ENCODE assay signal across 8 cellular contexts in the genomic region with DNA sequence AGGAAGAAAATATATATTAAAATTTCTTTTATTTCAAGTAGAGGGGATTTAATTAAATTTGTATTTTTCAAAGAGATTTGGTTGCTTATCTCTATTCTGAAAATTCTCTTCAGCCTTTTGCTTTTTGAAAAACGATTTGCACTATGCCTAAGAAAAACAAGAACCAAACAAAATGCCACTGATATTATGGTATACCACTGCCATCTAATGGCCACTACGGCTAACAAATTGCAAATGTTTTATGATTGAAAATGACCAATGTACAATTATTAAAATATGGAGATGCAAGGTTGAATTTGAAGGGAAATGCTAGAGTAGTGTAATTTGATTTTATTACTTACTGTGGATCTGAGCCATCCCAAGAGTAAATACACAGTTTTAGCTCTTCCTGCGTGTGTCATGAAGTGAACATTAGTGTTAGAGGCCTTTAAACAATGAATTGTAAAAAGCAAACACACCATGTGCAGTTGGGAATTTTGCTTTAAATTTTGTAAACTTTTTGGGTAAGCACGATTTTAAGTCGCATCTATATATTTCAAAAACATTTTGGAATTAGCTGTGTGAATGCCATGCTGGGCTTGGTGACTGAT.
DNase-seq lines count a peak whose midpoint lies in the region; ATAC-seq, FAIRE-seq and TF ChIP-seq lines count a peak whose summit lies in the region.

No MANE protein-coding gene starts in this region.

- no peak for TF ChIP-seq POLR2A in GM12892 (IDR thresholded peaks at IDR 0.05; ENCODE audit: low read depth, low read length)
- TF ChIP-seq POLR2A in HepG2 (IDR thresholded peaks at IDR 0.05; ENCODE audit: insufficient read depth in 1 of 2, low read depth in 2 of 2, low read length in 2 of 2), result no peak

- no peaks in the 10 kb centered on the region for H3K27me3 ChIP-seq in HepG2 (ENCODE audit: control insufficient read depth in 1 of 2, insufficient read depth in 2 of 2, low read length in 2 of 2)

- no peak overlapping the region for H3K9ac ChIP-seq in HepG2 (ENCODE audit: insufficient read depth, low read depth, low read length)

- no peak overlapping the region for H2AFZ ChIP-seq in HepG2 (ENCODE audit: low read length)

- H3K36me3 ChIP-seq in HepG2 (replicated peaks in 1 of 2; ENCODE audit: control insufficient read depth in 1 of 2, insufficient read depth in 2 of 2, low read length in 2 of 2), result no peaks in the 10 kb centered on the region

- POLR2A ChIA-PET in HepG2 (lab: Yijun Ruan, JAX), result no interaction called here

- no peaks in the 10 kb centered on the region for H3K9me3 ChIP-seq in HepG2 (ENCODE audit: low read length)

- H3K4me2 ChIP-seq in HepG2 (ENCODE audit: low read depth, low read length), result no peak overlapping the region

- in situ Hi-C loops in T47D (cut with HindIII; ENCODE audit: low pct_unique_long_range_greater_than_20kb, low sequenced_read_pairs), result no loop called here
- in situ Hi-C loops in HepG2 (cut with HindIII; ENCODE audit: extremely low pct_ligation_motif_present, low pct_unique_long_range_greater_than_20kb), result loop anchor here (25.0 kb wide), 2 partner anchors 1180 to 1330 kb away; no protein-coding TSS in a partner anchor

- BruUV-seq in HepG2 (replicated peaks; lab: Mats Ljungman, UMichigan), result no TSS peak

- TF ChIP-seq RAD21 in HepG2 (CRISPR knock-in tag; IDR thresholded peaks at IDR 0.05), result peak; percentile 61; the same call in 1 of the 2 replicates

- no peak for TF ChIP-seq EP300 in HepG2 (IDR thresholded peaks at IDR 0.05; ENCODE audit: low read depth in 2 of 2, low read length in 2 of 2)
- TF ChIP-seq EP300 in HepG2 (CRISPR knock-in tag; IDR thresholded peaks at IDR 0.05; ENCODE audit: borderline replicate concordance), result no peak

- FAIRE-seq in GM12892 (lab: Jason Lieb, UNC) (peak; percentile 77), HepG2 (lab: Jason Lieb, UNC) (no peak)

- no peak overlapping the region for H3K27ac ChIP-seq in HepG2 (ENCODE audit: extremely low read length, insufficient read depth, low read length)

- H3K4me1 ChIP-seq in HepG2 (ENCODE audit: insufficient read depth, low read length), result peaks cover 7% of the 10 kb centered on the region; the same call in 1 of the 2 replicates

- TF ChIP-seq CTCF in AG09319 (IDR thresholded peaks at IDR 0.05; ENCODE audit: low read depth, low read length) (peak; percentile 57), HepG2 (CRISPR knock-in tag; IDR thresholded peaks at IDR 0.05) (peak; percentile 73)

- no peaks in the 10 kb centered on the region for H3K79me2 ChIP-seq in HepG2 (ENCODE audit: insufficient read depth, low read length)

- intact Hi-C loops in HepG2 (cut with micrococcal nuclease; ENCODE audit: unreplicated experiment), result loop anchor here (1.0 to 5.0 kb wide), 3 partner anchors 1189 to 1333 kb away; no protein-coding TSS in a partner anchor

- WGBS in HepG2 (ENCODE audit: low lambda C conversion rate), result under 1% methylated on average over 5 of the region's 5 CpGs

- ATAC-seq in HepG2 (no peak), HG03439 (IDR thresholded peaks at IDR 0.05; ENCODE audit: unreplicated experiment) (no peak), GM21717 (IDR thresholded peaks at IDR 0.05; ENCODE audit: unreplicated experiment) (no peak)

- H3K4me3 ChIP-seq in HepG2 (replicated peaks in 1 of 3; ENCODE audit: insufficient read depth in 1 of 3, low read depth in 2 of 3, low read length in 3 of 3), result no peak overlapping the region

- CTCF ChIA-PET in HepG2 (lab: Yijun Ruan, JAX; ENCODE audit: low intra/inter-chr PET ratio, low total read pairs), result interaction anchor here (0.8 to 2.1 kb wide), 3 partner anchors 728 to 1333 kb away, joined by 3 to 13 read pairs (median 4); no protein-coding TSS in a partner anchor

- DNase-seq in AG09319 (ENCODE audit: extremely low read depth, low read depth), result no peak
- DNase-seq in GM12892 (ENCODE audit: insufficient read length), result no peak
- DNase-seq in NCI-H524 treated with DMSO at 0.1 percent for 48 hours (lab: John Stamatoyannopoulos, UW), result peak; percentile 44
- peak; percentile 29 to 78 for DNase-seq in T47D (ENCODE audit: low read depth in 1 of 2, low spot score in 1 of 2)
- DNase-seq in HepG2 (ENCODE audit: low spot score), result peak; percentile 44
- no peak for DNase-seq in NCI-H2227 (lab: John Stamatoyannopoulos, UW; ENCODE audit: unreplicated experiment)

- no peaks in the 10 kb centered on the region for H4K20me1 ChIP-seq in HepG2 (ENCODE audit: insufficient read depth, low read length)

TF ChIP-seq in HepG2, 621 proteins besides CTCF, POLR2A, EP300 and RAD21:
- TF ChIP-seq NR2F2 (IDR thresholded peaks at IDR 0.05; ENCODE audit: borderline replicate concordance, low read depth), result no peak
- TF ChIP-seq ARID3A (IDR thresholded peaks at IDR 0.05; ENCODE audit: low read depth, low read length), result 0 out of 2 replicates have a peak, but pooled peaks have one; percentile 16
- peak; percentile 72 for TF ChIP-seq SMC3 (IDR thresholded peaks at IDR 0.05; ENCODE audit: low read length)
- peak; percentile 97 for TF ChIP-seq STAG1 (CRISPR knock-in tag; IDR thresholded peaks at IDR 0.05)
- TF ChIP-seq, protein P1, sequence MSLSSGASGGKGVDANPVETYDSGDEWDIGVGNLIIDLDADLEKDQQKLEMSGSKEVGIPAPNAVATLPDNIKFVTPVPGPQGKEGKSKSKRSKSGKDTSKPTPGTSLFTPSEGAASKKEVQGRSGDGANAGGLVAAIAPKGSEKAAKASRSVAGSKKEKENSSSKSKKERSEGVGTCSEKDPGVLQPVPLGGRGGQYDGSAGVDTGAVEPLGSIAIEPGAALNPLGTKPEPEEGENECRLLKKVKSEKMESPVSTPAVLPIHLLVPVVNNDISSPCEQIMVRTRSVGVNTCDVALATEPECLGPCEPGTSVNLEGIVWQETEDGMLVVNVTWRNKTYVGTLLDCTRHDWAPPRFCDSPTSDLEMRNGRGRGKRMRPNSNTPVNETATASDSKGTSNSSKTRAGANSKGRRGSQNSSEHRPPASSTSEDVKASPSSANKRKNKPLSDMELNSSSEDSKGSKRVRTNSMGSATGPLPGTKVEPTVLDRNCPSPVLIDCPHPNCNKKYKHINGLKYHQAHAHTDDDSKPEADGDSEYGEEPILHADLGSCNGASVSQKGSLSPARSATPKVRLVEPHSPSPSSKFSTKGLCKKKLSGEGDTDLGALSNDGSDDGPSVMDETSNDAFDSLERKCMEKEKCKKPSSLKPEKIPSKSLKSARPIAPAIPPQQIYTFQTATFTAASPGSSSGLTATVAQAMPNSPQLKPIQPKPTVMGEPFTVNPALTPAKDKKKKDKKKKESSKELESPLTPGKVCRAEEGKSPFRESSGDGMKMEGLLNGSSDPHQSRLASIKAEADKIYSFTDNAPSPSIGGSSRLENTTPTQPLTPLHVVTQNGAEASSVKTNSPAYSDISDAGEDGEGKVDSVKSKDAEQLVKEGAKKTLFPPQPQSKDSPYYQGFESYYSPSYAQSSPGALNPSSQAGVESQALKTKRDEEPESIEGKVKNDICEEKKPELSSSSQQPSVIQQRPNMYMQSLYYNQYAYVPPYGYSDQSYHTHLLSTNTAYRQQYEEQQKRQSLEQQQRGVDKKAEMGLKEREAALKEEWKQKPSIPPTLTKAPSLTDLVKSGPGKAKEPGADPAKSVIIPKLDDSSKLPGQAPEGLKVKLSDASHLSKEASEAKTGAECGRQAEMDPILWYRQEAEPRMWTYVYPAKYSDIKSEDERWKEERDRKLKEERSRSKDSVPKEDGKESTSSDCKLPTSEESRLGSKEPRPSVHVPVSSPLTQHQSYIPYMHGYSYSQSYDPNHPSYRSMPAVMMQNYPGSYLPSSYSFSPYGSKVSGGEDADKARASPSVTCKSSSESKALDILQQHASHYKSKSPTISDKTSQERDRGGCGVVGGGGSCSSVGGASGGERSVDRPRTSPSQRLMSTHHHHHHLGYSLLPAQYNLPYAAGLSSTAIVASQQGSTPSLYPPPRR (CRISPR knock-in tag; IDR thresholded peaks at IDR 0.05; ENCODE audit: borderline replicate concordance), result no peak
- TF ChIP-seq RFXANK (CRISPR knock-in tag; IDR thresholded peaks at IDR 0.05), result no peak

Comparison
In these comparisons a context has a peak if more than half of its experiments do, and no peak if none do; other contexts are left out.
1. DNase-seq: peak in NCI-H524 treated with DMSO at 0.1 percent for 48 hours (single experiment), T47D (2 of 2) and HepG2 (single experiment); none in AG09319 (single experiment), GM12892 (single experiment) and NCI-H2227 (single experiment).